Comparison of ENCODE assay signal across 18 cellular contexts in genomic region chr17:40958086-40958953, GRCh38. TPM values are rescaled to one million over a fixed set of nuclear protein-coding genes. Genes with fewer than 3 reads are reported as not detected.
DNase-seq lines count a peak whose midpoint lies in the region; ATAC-seq and TF ChIP-seq lines count a peak whose summit lies in the region.
"Had no signal": no experiment of that assay in that cellular context is flagged by ENCODE, and none has a peak within 500 bp of the region (broad histone marks: within the 10 kb centered on the region; RNA-seq: fewer than 3 reads in every experiment).

No MANE protein-coding gene starts in this region.

- 0 out of 2 replicates have a peak overlapping the region, but pooled peaks have one; percentile 16 for H3K27ac Mint-ChIP-seq in WTC11
- H3K27ac Mint-ChIP-seq: CD8-positive, alpha-beta T cell; natural killer cell treated with Interleukin-12 subunit alpha and Interleukin-12 subunit beta and Interleukin-15 and Interleukin-18, amount 100 ng/mL, for 72 hours had no signal

- intact Hi-C loops in transverse colon (cut with DNase I; ENCODE audit: low total_unique reads): no loop called here

- no peaks in the 10 kb centered on the region for H3K4me1 ChIP-seq in transverse colon

- CTCF ChIA-PET in WTC11 (lab: Charles Lee): interaction anchor here (1.8 kb wide), 1 partner anchor 459 kb away, joined by 4 read pairs; no protein-coding TSS in a partner anchor

- H3K36me3 Mint-ChIP-seq in WTC11: no peaks in the 10 kb centered on the region
- H3K36me3 Mint-ChIP-seq: CD8-positive, alpha-beta T cell; natural killer cell treated with Interleukin-12 subunit alpha and Interleukin-12 subunit beta and Interleukin-15 and Interleukin-18, amount 100 ng/mL, for 72 hours had no signal

- H3K36me3 ChIP-seq in transverse colon: no peaks in the 10 kb centered on the region

- DNase-seq in NCI-H1417 (lab: John Stamatoyannopoulos, UW) (peak in 2 of 3 experiments; percentile 23 to 77), NCI-H1417 treated with DMSO at 0.1 percent for 48 hours (lab: John Stamatoyannopoulos, UW) (no peak), WTC11 (ENCODE audit: low spot score) (no peak), kidney tubule cell (ENCODE audit: low spot score) (peak; percentile 58), transverse colon (peak; percentile 25)
- DNase-seq in stimulated activated CD4-positive, alpha-beta T cell treated with anti-CD3 and anti-CD28 coated beads, Interleukin-2, amount 100 ng/mL, for 48 hours: no peak
- DNase-seq: 8988T; activated CD4-positive, alpha-beta T cell treated with anti-CD3 and anti-CD28 coated beads, Interleukin-2, amount 50 U/mL, for 48 hours; CD8-positive, alpha-beta T cell; dorsolateral prefrontal cortex; GF-D8; NCI-H1105 treated with DMSO at 0.1 percent for 48 hours; NCI-H69; T1000 had no signal

- peaks cover 42% of the 10 kb centered on the region for H3K4me1 Mint-ChIP-seq in WTC11

- no peaks in the 10 kb centered on the region for H3K27me3 Mint-ChIP-seq in WTC11 (ENCODE audit: low read depth)

- POLR2A ChIA-PET in WTC11 (lab: Charles Lee): no interaction called here

- no peaks in the 10 kb centered on the region for H3K9me3 Mint-ChIP-seq in WTC11
- H3K9me3 Mint-ChIP-seq: natural killer cell treated with Interleukin-12 subunit alpha and Interleukin-12 subunit beta and Interleukin-15 and Interleukin-18, amount 100 ng/mL, for 72 hours had no signal

- H3K27me3 ChIP-seq in transverse colon: no peaks in the 10 kb centered on the region

- H3K27ac ChIP-seq in transverse colon: no peak overlapping the region
- H3K27ac ChIP-seq: dorsolateral prefrontal cortex had no signal

- no peak overlapping the region for H3K4me3 ChIP-seq in transverse colon
- H3K4me3 ChIP-seq: dorsolateral prefrontal cortex had no signal

- TF ChIP-seq CTCF in WTC11 (IDR thresholded peaks at IDR 0.05) (no peak), transverse colon (IDR thresholded peaks at IDR 0.05) (no peak)

- TF ChIP-seq POLR2A in transverse colon (IDR thresholded peaks at IDR 0.05): no peak

- in situ Hi-C loops in transverse colon (cut with MboI; ENCODE audit: low pct_ligation_motif_present in 1 of 4, low pct_unique_long_range_greater_than_20kb in 1 of 4, low sequenced_read_pairs in 3 of 4): no loop called here

- H3K4me3 Mint-ChIP-seq in WTC11: no peak overlapping the region
- H3K4me3 Mint-ChIP-seq: CD8-positive, alpha-beta T cell; natural killer cell treated with Interleukin-12 subunit alpha and Interleukin-12 subunit beta and Interleukin-15 and Interleukin-18, amount 100 ng/mL, for 72 hours had no signal

- peak; percentile 80 for ATAC-seq in WTC11
- ATAC-seq in GM21619 (IDR thresholded peaks at IDR 0.05; ENCODE audit: unreplicated experiment): no peak
- no peak for ATAC-seq in HG03521 (IDR thresholded peaks at IDR 0.05; ENCODE audit: unreplicated experiment)
- ATAC-seq: CD8-positive, alpha-beta T cell; natural killer cell treated with Interleukin-12 subunit alpha and Interleukin-12 subunit beta and Interleukin-15 and Interleukin-18, amount 100 ng/mL, for 72 hours had no signal

- WGBS in transverse colon (ENCODE audit: low coverage in 1 of 2), 2 donors: 77 to 93% methylated on average over 3 to 12 of the region's 12 CpGs

- TF ChIP-seq EP300 in transverse colon (IDR thresholded peaks at IDR 0.05; ENCODE audit: low read depth): no peak

- no peaks in the 10 kb centered on the region for H3K9me3 ChIP-seq in transverse colon

TF ChIP-seq in WTC11, 78 proteins besides CTCF, POLR2A, EP300 and RAD21:
- no peak for TF ChIP-seq RELA (CRISPR knock-in tag; IDR thresholded peaks at IDR 0.05; ENCODE audit: borderline replicate concordance)
- peak; percentile 43; the same call in 1 of the 2 replicates for TF ChIP-seq GABPB1 (CRISPR knock-in tag; IDR thresholded peaks at IDR 0.05)
- no peak for TF ChIP-seq ATF6 (CRISPR knock-in tag; IDR thresholded peaks at IDR 0.05)

RNA-seq across cellular contexts. Expression of gene KRT39, which starts 8.4 kb away (rescaled TPM):
- total RNA-seq in WTC11 (2021) (not detected in 3 replicates), transverse colon (not detected)
- total RNA-seq: CD8-positive, alpha-beta T cell; fibroblast of villous mesenchyme; natural killer cell treated with Interleukin-12 subunit alpha and Interleukin-12 subunit beta and Interleukin-15 and Interleukin-18, amount 100 ng/mL, for 72 hours had no signal

RNA-seq across cellular contexts. Expression of gene KRT23, which starts 20.9 kb away (rescaled TPM):
- total RNA-seq in WTC11 (2021) (not detected in 3 replicates), transverse colon (1 to 10 TPM in 2 of 4 donors, not detected in 2; 1.1 to 2.5 TPM)
- total RNA-seq: CD8-positive, alpha-beta T cell; natural killer cell treated with Interleukin-12 subunit alpha and Interleukin-12 subunit beta and Interleukin-15 and Interleukin-18, amount 100 ng/mL, for 72 hours had no signal

RNA-seq across cellular contexts. Expression of gene KRT40, which starts 25.8 kb away (rescaled TPM):
- total RNA-seq in WTC11 (2021) (not detected in 3 replicates), transverse colon (under 1 TPM in 1 of 4 donors, not detected in 3; 0.48 TPM)
- total RNA-seq: CD8-positive, alpha-beta T cell; fibroblast of villous mesenchyme; natural killer cell treated with Interleukin-12 subunit alpha and Interleukin-12 subunit beta and Interleukin-15 and Interleukin-18, amount 100 ng/mL, for 72 hours had no signal

RNA-seq across cellular contexts. Expression of gene KRTAP3-3, which starts 35.6 kb away (rescaled TPM):
- not detected in 3 replicates for total RNA-seq in WTC11 (2021)
- total RNA-seq in transverse colon: not detected
- total RNA-seq: CD8-positive, alpha-beta T cell; dorsolateral prefrontal cortex; fibroblast of villous mesenchyme; natural killer cell treated with Interleukin-12 subunit alpha and Interleukin-12 subunit beta and Interleukin-15 and Interleukin-18, amount 100 ng/mL, for 72 hours had no signal

RNA-seq across cellular contexts. Expression of gene KRTAP3-2, which starts 41.4 kb away (rescaled TPM):
- total RNA-seq in WTC11 (2021) (not detected in 3 replicates), transverse colon (not detected)
- total RNA-seq: CD8-positive, alpha-beta T cell; dorsolateral prefrontal cortex; fibroblast of villous mesenchyme; natural killer cell treated with Interleukin-12 subunit alpha and Interleukin-12 subunit beta and Interleukin-15 and Interleukin-18, amount 100 ng/mL, for 72 hours had no signal

Comparison
In these comparisons a context has a peak if more than half of its experiments do, and no peak if none do; other contexts are left out.
1. DNase-seq: peak in NCI-H1417 (2 of 3), kidney tubule cell (single experiment) and transverse colon (single experiment); none in NCI-H1417 treated with DMSO at 0.1 percent for 48 hours (single experiment), WTC11 (single experiment) and stimulated activated CD4-positive, alpha-beta T cell treated with anti-CD3 and anti-CD28 coated beads, Interleukin-2, amount 100 ng/mL, for 48 hours (0 of 2).